Comparison of ENCODE assay signal across 19 cellular contexts in the genomic region with DNA sequence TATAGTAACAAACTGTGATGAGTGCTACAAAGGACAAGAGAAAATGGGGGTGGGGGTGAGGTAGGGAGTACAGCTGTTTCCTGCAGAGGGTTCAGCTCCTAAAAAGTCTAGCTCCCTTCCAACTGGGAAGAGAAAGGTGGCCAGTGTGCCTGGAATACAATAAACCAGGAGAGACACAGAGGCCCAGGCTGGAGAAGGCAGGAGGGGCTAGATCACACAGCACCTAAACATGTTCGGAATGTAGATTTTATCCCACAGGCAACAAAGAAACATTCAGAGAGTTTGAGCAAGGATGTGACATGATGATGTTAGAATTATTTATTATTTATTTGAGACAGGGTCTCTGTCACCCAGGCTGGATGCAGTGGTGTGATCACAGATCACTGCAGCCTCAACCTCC. TPM values are rescaled to one million over a fixed set of nuclear protein-coding genes. Genes with fewer than 3 reads are reported as not detected.
DNase-seq lines count a peak whose midpoint lies in the region; ATAC-seq, FAIRE-seq and TF ChIP-seq lines count a peak whose summit lies in the region.
"Had no signal": no experiment of that assay in that cellular context is flagged by ENCODE, and none has a peak within 500 bp of the region (broad histone marks: within the 10 kb centered on the region; RNA-seq: fewer than 3 reads in every experiment).

No MANE protein-coding gene starts in this region.

- no peak overlapping the region for H3K4me2 ChIP-seq in mesenchymal stem cell (ENCODE audit: low read length, poor library complexity, severe bottlenecking)
- H3K4me2 ChIP-seq in H9 (ENCODE audit: insufficient read depth, insufficient read length, low read length): no peak overlapping the region

- H3K4ac ChIP-seq in mesenchymal stem cell (ENCODE audit: low read depth in 1 of 2, low read length in 2 of 2) (no peak overlapping the region), H9 (ENCODE audit: low read depth, low read length) (no peak overlapping the region)

- no peak overlapping the region for H3K23ac ChIP-seq in mesenchymal stem cell (ENCODE audit: low read length in 2 of 2)
- H3K23ac ChIP-seq in H9 (ENCODE audit: insufficient read length, low read depth, low read length): no peak overlapping the region

- no peak overlapping the region for H3K14ac ChIP-seq in mesenchymal stem cell (ENCODE audit: low read length in 2 of 2)
- no peak overlapping the region for H3K14ac ChIP-seq in H9 (ENCODE audit: insufficient read depth, low read length)

- no peaks in the 10 kb centered on the region for H3K23me2 ChIP-seq in H9 (ENCODE audit: insufficient read length, low read depth, low read length, poor library complexity, severe bottlenecking)

- no peak for TF ChIP-seq CTCF in HFFc6 (IDR thresholded peaks at IDR 0.05)
- TF ChIP-seq CTCF in H9 (conservative IDR thresholded peaks at IDR 0.05): no peak

- H4K20me1 ChIP-seq in H9 (ENCODE audit: control insufficient read depth, insufficient read depth, insufficient read length): peaks cover 3% of the 10 kb centered on the region

- H3K27me3 ChIP-seq in adipocyte (replicated peaks; ENCODE audit: control insufficient read depth, insufficient read depth, low read length): no peaks in the 10 kb centered on the region
- H3K27me3 ChIP-seq in mesenchymal stem cell (ENCODE audit: control insufficient read depth in 1 of 2, insufficient read depth in 1 of 2, low read length in 2 of 2): no peaks in the 10 kb centered on the region
- no peaks in the 10 kb centered on the region for H3K27me3 ChIP-seq in H9 (ENCODE audit: insufficient read depth, low read length)
- H3K27me3 ChIP-seq: BE2C had no signal

- H3K18ac ChIP-seq in mesenchymal stem cell (ENCODE audit: low read depth in 1 of 2, low read length in 2 of 2) (no peak overlapping the region), H9 (ENCODE audit: insufficient read length, low read depth, low read length) (no peak overlapping the region)

- peaks cover 2% of the 10 kb centered on the region for H3K79me2 ChIP-seq in H9 (ENCODE audit: insufficient read depth, low read length)

- H4K91ac ChIP-seq in mesenchymal stem cell (ENCODE audit: low read length) (no peak overlapping the region), H9 (ENCODE audit: insufficient read length, low read depth, low read length) (no peak overlapping the region)

- H3K36me3 Mint-ChIP-seq in HFFc6 (ENCODE audit: low read depth) (no peaks in the 10 kb centered on the region), H9 (ENCODE audit: insufficient read depth in 1 of 3, low read depth in 3 of 3) (no peaks in the 10 kb centered on the region)

- H3K4me1 ChIP-seq in adipocyte (ENCODE audit: control insufficient read depth, insufficient read depth, low read length): peaks cover 3% of the 10 kb centered on the region
- H3K4me1 ChIP-seq in mesenchymal stem cell (ENCODE audit: control insufficient read depth, insufficient read depth, low read depth, low read length): peaks cover 4% of the 10 kb centered on the region
- H3K4me1 ChIP-seq in H9 (ENCODE audit: insufficient read depth, low read length): no peaks in the 10 kb centered on the region
- H3K4me1 ChIP-seq: BE2C had no signal

- DNase-seq in HFFc6: peak; percentile 19
- peak; percentile 36 for DNase-seq in adipocyte (ENCODE audit: low read depth)
- DNase-seq in mesenchymal stem cell: no peak
- DNase-seq in urothelium cell line (ENCODE audit: low spot score): peak; percentile 39
- no peak for DNase-seq in cerebellar nuclear complex (lab: John Stamatoyannopoulos, UW)
- DNase-seq in H9: no peak
- DNase-seq: BE2C; CD8-positive, alpha-beta memory T cell; DMS79 treated with DMSO at 0.1 percent for 48 hours; GF-D8; GOT3; NCI-H1930; NCI-H748 treated with DMSO at 0.1 percent for 48 hours; OCI-M1; RPMI8226 had no signal

- no peak overlapping the region for H2AFZ ChIP-seq in mesenchymal stem cell (ENCODE audit: low read depth, low read length)
- H2AFZ ChIP-seq in H9 (ENCODE audit: low read length): no peak overlapping the region

- H3K9me3 ChIP-seq in adipocyte (ENCODE audit: control insufficient read depth, low read length) (no peaks in the 10 kb centered on the region), mesenchymal stem cell (ENCODE audit: control insufficient read depth, low read length) (no peaks in the 10 kb centered on the region), H9 (ENCODE audit: control insufficient read depth, low read depth, low read length) (no peaks in the 10 kb centered on the region)
- H3K9me3 ChIP-seq: BE2C had no signal

- H4K8ac ChIP-seq in mesenchymal stem cell (ENCODE audit: low read length): peak overlapping the region; percentile 46
- no peak overlapping the region for H4K8ac ChIP-seq in H9 (replicated peaks; ENCODE audit: insufficient read length, low read depth, low read length)

- H2BK15ac ChIP-seq in mesenchymal stem cell (ENCODE audit: low read depth, poor library complexity, severe bottlenecking): no peak overlapping the region
- no peak overlapping the region for H2BK15ac ChIP-seq in H9 (ENCODE audit: low read depth, low read length)

- H2BK20ac ChIP-seq in H9 (ENCODE audit: low read depth, low read length, poor library complexity, severe bottlenecking): no peak overlapping the region

- H3K4me3 ChIP-seq in adipocyte (ENCODE audit: low read length) (no peak overlapping the region), mesenchymal stem cell (ENCODE audit: insufficient read depth in 1 of 2, low read depth in 1 of 2, low read length in 2 of 2) (no peak overlapping the region)

- H3K4me3 Mint-ChIP-seq in HFFc6 (no peak overlapping the region), H9 (0 out of 5 replicates have a peak overlapping the region, but pooled peaks of 1 of the 2 experiments have one; percentile 11)

- WGBS in mesenchymal stem cell: 100% methylated on average over 1 of the region's 1 CpG
- no CpG with 5 or more reads among the region's 1 CpG for WGBS in H9 (ENCODE audit: extremely low coverage, insufficient read length, low lambda C conversion rate)

- H3K79me1 ChIP-seq in mesenchymal stem cell (replicated peaks; ENCODE audit: low read length, poor library complexity, severe bottlenecking) (peaks cover 34% of the 10 kb centered on the region), H9 (ENCODE audit: insufficient read depth, low read depth, low read length, poor library complexity, severe bottlenecking) (no peaks in the 10 kb centered on the region)

- H3K27ac ChIP-seq in mesenchymal stem cell (ENCODE audit: low read length, poor library complexity, severe bottlenecking): no peak overlapping the region
- H3K27ac ChIP-seq in H9 (ENCODE audit: insufficient read length, low read depth, low read length): no peak overlapping the region

- ATAC-seq in GM19035 (IDR thresholded peaks at IDR 0.05; ENCODE audit: unreplicated experiment): no peak

- FAIRE-seq in urothelium cell line (lab: Jason Lieb, UNC): no peak
- FAIRE-seq: D721Med, GM12891, GM18507 had no signal

- H2AK5ac ChIP-seq in mesenchymal stem cell (ENCODE audit: low read length, severe bottlenecking): no peak overlapping the region
- H2AK5ac ChIP-seq in H9 (ENCODE audit: insufficient read length, low read length): no peak overlapping the region

- no peak overlapping the region for H2BK5ac ChIP-seq in mesenchymal stem cell (ENCODE audit: low read depth, low read length, poor library complexity, severe bottlenecking)
- no peak overlapping the region for H2BK5ac ChIP-seq in H9 (ENCODE audit: insufficient read length, low read length)

- H3K27me3 Mint-ChIP-seq in HFFc6 (ENCODE audit: insufficient read depth) (peaks cover 2% of the 10 kb centered on the region; the same call in 1 of the 2 replicates), H9 (ENCODE audit: low read depth) (no peaks in the 10 kb centered on the region)
- H3K27me3 Mint-ChIP-seq: CD8-positive, alpha-beta memory T cell had no signal

- H3K9ac ChIP-seq in adipocyte (ENCODE audit: low read length) (no peak overlapping the region), mesenchymal stem cell (ENCODE audit: low read length) (no peak overlapping the region), H9 (ENCODE audit: extremely low read depth, insufficient read length, low read length) (no peak overlapping the region)

- H3K4me1 Mint-ChIP-seq in HFFc6 (ENCODE audit: low read depth) (peaks cover 35% of the 10 kb centered on the region), H9 (peaks cover 14 to 21% of the 10 kb centered on the region in 2 experiments)

- H2BK12ac ChIP-seq in mesenchymal stem cell (ENCODE audit: low read length in 2 of 2) (no peak overlapping the region), H9 (ENCODE audit: insufficient read length, low read depth, low read length) (no peak overlapping the region)

- H3K9me3 Mint-ChIP-seq in HFFc6: no peaks in the 10 kb centered on the region
- H3K9me3 Mint-ChIP-seq in H9: no peaks in the 10 kb centered on the region; a peak in 1 of 5 replicates
- H3K9me3 Mint-ChIP-seq: CD8-positive, alpha-beta memory T cell had no signal

- no peak overlapping the region for H3T11ph ChIP-seq in H9 (ENCODE audit: low read length)

- H2BK120ac ChIP-seq in mesenchymal stem cell (ENCODE audit: low read depth, low read length) (no peak overlapping the region), H9 (ENCODE audit: low read depth, low read length, poor library complexity, severe bottlenecking) (no peak overlapping the region)

- H3K36me3 ChIP-seq in adipocyte (ENCODE audit: control insufficient read depth, insufficient read depth, low read length, severe bottlenecking): no peaks in the 10 kb centered on the region
- H3K36me3 ChIP-seq in mesenchymal stem cell (ENCODE audit: control insufficient read depth in 1 of 2, insufficient read depth in 2 of 2, low read depth in 1 of 2, low read length in 2 of 2): no peaks in the 10 kb centered on the region
- H3K36me3 ChIP-seq: BE2C had no signal

- H3K56ac ChIP-seq in H9 (ENCODE audit: insufficient read length, low read depth, low read length): no peak overlapping the region

- H3K27ac Mint-ChIP-seq in HFFc6 (peak overlapping the region; percentile 42; the same call in 1 of the 2 replicates), H9 (no peak overlapping the region)

- no peak overlapping the region for H4K5ac ChIP-seq in H9 (ENCODE audit: insufficient read length, low read depth, low read length)

RNA-seq across cellular contexts. Expression of gene TEX2, which starts 10.2 kb away (rescaled TPM):
- total RNA-seq in HFFc6 (2021; fragmentation: NEBNext Ultra II Directional; extraction: Animal tissue kit (Norgen Biotek cat#: 25700)): 10 to 100 TPM; 41.2 to 58.7 (median 44.4) TPM
- polyA plus RNA-seq in mesenchymal stem cell (2013, experiment 1 of 2): 14.2 TPM
- polyA plus RNA-seq in mesenchymal stem cell (2013, experiment 2 of 2): 13.9 TPM
- 12.2 and 12.4 TPM in 2 replicates for total RNA-seq in H9 (2021)

Comparison
In these comparisons a context has a peak if more than half of its experiments do, and no peak if none do; other contexts are left out.
1. DNase-seq: peak in HFFc6 (single experiment), adipocyte (single experiment) and urothelium cell line (single experiment); none in mesenchymal stem cell (single experiment), cerebellar nuclear complex (0 of 2) and H9 (single experiment).